In the genomic region with DNA sequence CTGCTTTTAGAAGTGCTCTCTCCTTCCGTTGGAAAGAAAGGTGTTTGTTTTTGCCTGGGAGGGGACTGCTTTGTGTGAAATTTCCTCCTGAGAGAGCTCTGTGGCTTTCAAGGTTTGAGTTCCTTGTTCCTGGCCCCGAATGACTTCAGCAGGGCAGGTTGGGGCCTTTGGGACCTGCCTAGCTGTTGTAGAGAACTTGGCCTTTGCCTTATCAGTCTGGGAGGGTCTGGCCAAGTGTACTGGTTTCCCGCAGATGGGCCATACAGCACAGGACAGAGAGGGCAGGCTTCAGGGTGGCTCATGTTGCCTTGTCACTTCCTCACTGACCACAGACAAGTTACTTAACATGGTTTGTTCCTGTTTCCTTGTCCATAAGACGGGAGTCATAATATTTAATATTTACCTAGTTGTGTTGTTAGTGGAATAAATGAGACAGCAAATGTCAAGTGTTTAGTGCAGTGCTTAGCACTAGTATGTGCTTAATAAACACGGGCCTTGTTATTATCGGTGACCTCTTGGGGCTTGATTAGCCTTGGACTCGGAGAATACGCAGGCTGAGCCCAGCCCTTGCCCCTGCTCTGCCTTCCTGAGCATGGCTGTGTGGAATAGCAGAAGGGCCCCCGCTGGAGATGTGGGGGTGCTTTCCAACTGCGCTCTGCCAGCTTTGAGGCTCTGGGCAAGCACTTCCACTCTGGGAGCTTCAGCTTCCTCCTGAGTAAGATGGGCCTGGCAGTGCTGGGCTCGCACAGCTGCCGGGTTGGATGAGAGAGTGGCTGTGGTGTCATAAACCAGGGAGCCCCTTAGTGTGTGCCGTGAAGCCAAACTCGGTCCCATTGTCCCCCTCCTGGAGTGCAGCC, we compare ENCODE assay signal across 10 cellular contexts. TPM values are rescaled to one million over a fixed set of nuclear protein-coding genes. Genes with fewer than 3 reads are reported as not detected.
DNase-seq lines count a peak whose midpoint lies in the region; ATAC-seq and TF ChIP-seq lines count a peak whose summit lies in the region.
"Had no signal": no experiment of that assay in that cellular context is flagged by ENCODE, and none has a peak within 500 bp of the region (broad histone marks: within the 10 kb centered on the region; RNA-seq: fewer than 3 reads in every experiment).

No MANE protein-coding gene starts in this region.

- no peak overlapping the region for H3K4me3 Mint-ChIP-seq in Caco-2 (ENCODE audit: unreplicated experiment)

- WGBS in lower leg skin, 2 donors: 74 to 79% methylated on average over 14 of the region's 14 CpGs

- H3K9me3 Mint-ChIP-seq in Caco-2 (ENCODE audit: unreplicated experiment): no peaks in the 10 kb centered on the region

- H3K4me3 ChIP-seq in Caco-2 (ENCODE audit: low read depth, low read length): no peak overlapping the region
- H3K4me3 ChIP-seq in lower leg skin (ENCODE audit: low read depth, poor library complexity, severe bottlenecking): no peak overlapping the region

- H3K36me3 Mint-ChIP-seq in Caco-2 (ENCODE audit: insufficient read depth, unreplicated experiment): peaks cover 45% of the 10 kb centered on the region

- H3K27ac Mint-ChIP-seq in Caco-2 (ENCODE audit: unreplicated experiment): peak overlapping the region; percentile 75

- DNase-seq in Caco-2 (no peak), SIG-M5 (lab: John Stamatoyannopoulos, UW) (peak; percentile 47), Right ventricle myocardium superior (peak; percentile 69), pons (ENCODE audit: low spot score) (peak; percentile 67), lower leg skin (ENCODE audit: low spot score in 2 of 2) (no peak), H4 (ENCODE audit: low spot score) (no peak)
- DNase-seq in stimulated activated CD4-positive, alpha-beta T cell treated with anti-CD3 and anti-CD28 coated beads, Interleukin-4, amount 100 ng/mL, for 4 hours: no peak
- DNase-seq: effector CD8-positive, alpha-beta T cell; NCI-H1105 had no signal

- CTCF ChIA-PET in Caco-2 (lab: Charles Lee): interaction anchor here (1.1 to 2.8 kb wide), 2 partner anchors 13 to 14 kb away, joined by 3 to 30 read pairs; no protein-coding TSS in a partner anchor

- H3K9me3 ChIP-seq in Caco-2: no peaks in the 10 kb centered on the region

- ATAC-seq in Right ventricle myocardium superior (ENCODE audit: poor library complexity): peak; percentile 58
- no peak for ATAC-seq in HG03521 (IDR thresholded peaks at IDR 0.05; ENCODE audit: unreplicated experiment)

- peaks cover 37% of the 10 kb centered on the region for H3K4me1 ChIP-seq in Caco-2

- POLR2A ChIA-PET in Caco-2 (lab: Charles Lee): interaction anchor here (3.2 to 3.9 kb wide), 2 partner anchors 11 to 13 kb away, joined by 20 to 24 read pairs; partner anchors contain the start of gene KAT8

- H3K36me3 ChIP-seq in Caco-2 (ENCODE audit: control insufficient read depth, insufficient read depth, low read length): peaks cover 6% of the 10 kb centered on the region

- no TSS peak for BruUV-seq in Caco-2 (replicated peaks; lab: Mats Ljungman, UMichigan)

- TF ChIP-seq CTCF in Caco-2 (IDR thresholded peaks at IDR 0.05; ENCODE audit: insufficient read depth in 1 of 2, low read depth in 1 of 2, low read length in 1 of 2, severe bottlenecking in 1 of 2, unreplicated experiment in 1 of 2): no peak
- no peak for TF ChIP-seq CTCF in lower leg skin (IDR thresholded peaks at IDR 0.05)

- H3K27me3 ChIP-seq in Caco-2 (replicated peaks; ENCODE audit: control insufficient read depth, insufficient read depth, low read length): no peaks in the 10 kb centered on the region

- H3K4me1 Mint-ChIP-seq in Caco-2 (ENCODE audit: low read depth, unreplicated experiment): peaks cover 32% of the 10 kb centered on the region

- intact Hi-C loops in Caco-2 (cut with micrococcal nuclease; ENCODE audit: unreplicated experiment): no loop called here
- intact Hi-C loops in Right ventricle myocardium superior (cut with DNase I): no loop called here
- intact Hi-C loops in lower leg skin (cut with DNase I; ENCODE audit: low total_unique reads): no loop called here

- TF ChIP-seq POLR2A in lower leg skin (IDR thresholded peaks at IDR 0.05): no peak

- no peaks in the 10 kb centered on the region for H3K27me3 Mint-ChIP-seq in Caco-2 (ENCODE audit: insufficient read depth, unreplicated experiment)

RNA-seq across cellular contexts. Expression of gene PRSS8, which starts 6.6 kb away (rescaled TPM):
- total RNA-seq in Caco-2 (2022) (237 and 271 TPM in 2 replicates), Right ventricle myocardium superior (not detected), lower leg skin (100 to 1,000 TPM; 147 to 223 (median 172) TPM)
- 0.04 TPM in 1 of 2 replicates, not detected in the other for total RNA-seq in H4 (2014; rRNA removed; shearing (Covaris generic))

RNA-seq across cellular contexts. Expression of gene KAT8, which starts 11.5 kb away (rescaled TPM):
- total RNA-seq in Caco-2 (2022) (46.2 and 50.2 TPM in 2 replicates), Right ventricle myocardium superior (60.3 TPM), lower leg skin (100 to 1,000 TPM in 1 of 4 donors, 10 to 100 TPM in 3; 69.7 to 116 (median 81.7) TPM)
- 37.9 and 40.8 TPM in 2 replicates for total RNA-seq in H4 (2014; rRNA removed; shearing (Covaris generic))

RNA-seq across cellular contexts. Expression of gene BCKDK, which starts 20.8 kb away (rescaled TPM):
- 30.5 and 34.1 TPM in 2 replicates for total RNA-seq in Caco-2 (2022)
- 84.3 TPM for total RNA-seq in Right ventricle myocardium superior
- 10 to 100 TPM; 60.7 to 85.3 (median 78.6) TPM for total RNA-seq in lower leg skin
- total RNA-seq in H4 (2014; rRNA removed; shearing (Covaris generic)): 32.7 and 38.6 TPM in 2 replicates

RNA-seq across cellular contexts. Expression of gene PRSS36, which starts 20.9 kb away (rescaled TPM):
- total RNA-seq in Caco-2 (2022): 1.4 and 1.6 TPM in 2 replicates
- 2.2 TPM for total RNA-seq in Right ventricle myocardium superior
- total RNA-seq in lower leg skin: 10 to 100 TPM in 1 of 4 donors, 1 to 10 TPM in 3; 2.3 to 10.5 (median 3.3) TPM
- total RNA-seq in H4 (2014; rRNA removed; shearing (Covaris generic)): 0.12 TPM in 1 of 2 replicates, not detected in the other

RNA-seq across cellular contexts. Expression of gene VKORC1, which starts 34.3 kb away (rescaled TPM):
- total RNA-seq in Caco-2 (2022): 61.3 and 61.4 TPM in 2 replicates
- total RNA-seq in Right ventricle myocardium superior: 40.0 TPM
- total RNA-seq in lower leg skin: 10 to 100 TPM; 43.7 to 95.5 (median 73.6) TPM
- total RNA-seq in H4 (2014; rRNA removed; shearing (Covaris generic)): 75.1 and 81.7 TPM in 2 replicates

Comparison
In these comparisons a context has a peak if more than half of its experiments do, and no peak if none do; other contexts are left out.
1. DNase-seq: peak in SIG-M5 (single experiment), Right ventricle myocardium superior (single experiment) and pons (single experiment); none in Caco-2 (0 of 2), lower leg skin (0 of 2), H4 (single experiment) and stimulated activated CD4-positive, alpha-beta T cell treated with anti-CD3 and anti-CD28 coated beads, Interleukin-4, amount 100 ng/mL, for 4 hours (0 of 2).
2. RNA of gene PRSS8, which starts 6.6 kb away (total RNA-seq): 237 to 271 TPM in Caco-2 and 147 to 223 TPM in lower leg skin; 0.04 TPM in H4 and not detected in Right ventricle myocardium superior (single experiment); every median in the first group is over 100 times any median in the second.